2 cellular contexts compared by ENCODE assay signal in genomic region chr3:5232570-5232969, GRCh38.
TF ChIP-seq lines count a peak whose summit lies in the region.

No MANE protein-coding gene starts in this region.

TF ChIP-seq in GM23338, 12 proteins besides CTCF, POLR2A, EP300 and RAD21 (continued from another document):
- TF ChIP-seq ETS1 (IDR thresholded peaks at IDR 0.05) (no peak), JUNB (IDR thresholded peaks at IDR 0.05; ENCODE audit: unreplicated experiment) (no peak), ZNF462 (CRISPR knock-in tag; IDR thresholded peaks at IDR 0.05) (peak; percentile 90)

TF ChIP-seq in neural cell, 6 proteins besides CTCF, POLR2A, EP300 and RAD21:
- no peak for TF ChIP-seq REST (IDR thresholded peaks at IDR 0.05; ENCODE audit: borderline replicate concordance)
- TF ChIP-seq POLR2AphosphoS5 (IDR thresholded peaks at IDR 0.05) = no peak
- TF ChIP-seq TAF1 (IDR thresholded peaks at IDR 0.05; ENCODE audit: low read depth) = no peak
- no peak for TF ChIP-seq MXI1 (conservative IDR thresholded peaks at IDR 0.05; ENCODE audit: poor library complexity, severe bottlenecking)
- no peak for TF ChIP-seq EZH2 (IDR thresholded peaks at IDR 0.05; ENCODE audit: borderline replicate concordance, insufficient read depth, low read length, poor library complexity, severe bottlenecking)
- no peak for TF ChIP-seq SMC3 (conservative IDR thresholded peaks at IDR 0.05; ENCODE audit: poor library complexity)
TF ChIP-seq in neural cell: peak in this region for 0.
